8 cellular contexts compared by ENCODE assay signal in genomic region chr6:108914235-108915022, GRCh38.
A peak's percentile ranks its signal among the peaks of the same experiment; 100 is the strongest.
DNase-seq lines count a peak whose midpoint lies in the region; ATAC-seq and TF ChIP-seq lines count a peak whose summit lies in the region.

No MANE protein-coding gene starts in this region.

- H3K27me3 ChIP-seq in lower lobe of right lung (ENCODE audit: low read depth): no peaks in the 10 kb centered on the region
- H3K27me3 ChIP-seq in thyroid gland: no peaks in the 10 kb centered on the region

- H3K4me3 ChIP-seq in lower lobe of right lung (no peak overlapping the region), thyroid gland (replicated peaks in 1 of 3) (no peak overlapping the region)

- ATAC-seq in lower lobe of right lung (peak; percentile 26 to 38), HG03039 (IDR thresholded peaks at IDR 0.05; ENCODE audit: unreplicated experiment) (no peak)

- H3K4me3 Mint-ChIP-seq in brain: no peak overlapping the region

- H3K27ac ChIP-seq in lower lobe of right lung (no peak overlapping the region), thyroid gland (no peak overlapping the region)

- DNase-seq in DMS53 (lab: John Stamatoyannopoulos, UW): peak; percentile 62
- no peak for DNase-seq in DMS53 treated with DMSO at 0.1 percent for 48 hours (lab: John Stamatoyannopoulos, UW; ENCODE audit: unreplicated experiment)
- DNase-seq in OCI-M1 (lab: John Stamatoyannopoulos, UW): peak; percentile 83
- no peak for DNase-seq in lower lobe of right lung
- DNase-seq in thyroid gland: no peak
- no peak for DNase-seq in NCI-H2227 (lab: John Stamatoyannopoulos, UW; ENCODE audit: unreplicated experiment)

- no peaks in the 10 kb centered on the region for H3K36me3 Mint-ChIP-seq in brain

- TF ChIP-seq CTCF in brain (conservative IDR thresholded peaks at IDR 0.05) (peak; percentile 26 to 52), lower lobe of right lung (IDR thresholded peaks at IDR 0.05) (peak; percentile 43), thyroid gland (IDR thresholded peaks at IDR 0.05) (peak in 2 of 6 experiments; percentile 11 to 24)

- no peaks in the 10 kb centered on the region for H3K9me3 Mint-ChIP-seq in brain

- H3K9me3 ChIP-seq in lower lobe of right lung (no peaks in the 10 kb centered on the region), thyroid gland (no peaks in the 10 kb centered on the region)

- H3K4me1 Mint-ChIP-seq in brain: no peaks in the 10 kb centered on the region

- WGBS in thyroid gland, 2 donors: 68 to 72% methylated on average over 4 of the region's 4 CpGs

- H3K27ac Mint-ChIP-seq in brain: no peak overlapping the region

- intact Hi-C loops in lower lobe of right lung (cut with DNase I): no loop called here
- intact Hi-C loops in thyroid gland (cut with DNase I): no loop called here

- H3K36me3 ChIP-seq in lower lobe of right lung (no peaks in the 10 kb centered on the region), thyroid gland (no peaks in the 10 kb centered on the region)

- TF ChIP-seq POLR2A in thyroid gland (IDR thresholded peaks at IDR 0.05): no peak

- H3K27me3 Mint-ChIP-seq in brain: peaks cover 3% of the 10 kb centered on the region

- peaks cover 3% of the 10 kb centered on the region for H3K4me1 ChIP-seq in lower lobe of right lung
- H3K4me1 ChIP-seq in thyroid gland: no peaks in the 10 kb centered on the region

Comparison
In these comparisons a context has a peak if more than half of its experiments do, and no peak if none do; other contexts are left out.
1. DNase-seq: peak in DMS53 (single experiment) and OCI-M1 (single experiment); none in DMS53 treated with DMSO at 0.1 percent for 48 hours (single experiment), lower lobe of right lung (single experiment), thyroid gland (0 of 2) and NCI-H2227 (single experiment).